23 cellular contexts compared by ENCODE assay signal in genomic region chr11:69159153-69159850, GRCh38. TPM values are rescaled to one million over a fixed set of nuclear protein-coding genes. Genes with fewer than 3 reads are reported as not detected.
"Had no signal": no experiment of that assay in that cellular context is flagged by ENCODE, and none has a peak within 500 bp of the region (broad histone marks: within the 10 kb centered on the region; RNA-seq: fewer than 3 reads in every experiment).

No MANE protein-coding gene starts in this region.

- H3K27ac ChIP-seq: esophagus squamous epithelium, neutrophil, parathyroid adenoma, prostate gland, right atrium auricular region, thoracic aorta, transverse colon, vagina had no signal

- H3K27me3 ChIP-seq: right atrium auricular region, sigmoid colon, vagina had no signal

- H3K4me1 Mint-ChIP-seq: naive thymus-derived CD4-positive, alpha-beta T cell had no signal

- H3K9me3 ChIP-seq: esophagus squamous epithelium, neutrophil, prostate gland, sigmoid colon, transverse colon, vagina had no signal

- H3K4me3 Mint-ChIP-seq: effector memory CD8-positive, alpha-beta T cell; memory B cell; naive thymus-derived CD4-positive, alpha-beta T cell; nephron; stimulated activated naive B cell treated with anti-CD40 and anti-IgM and Interleukin-4, amounts not matched to agents 10 μg/mL and 1 μg/mL and 100 μg/mL, for 72 hours; stimulated activated naive CD8-positive, alpha-beta T cell treated with anti-CD3 and anti-CD28 coated beads, Interleukin-15, Interleukin-2, amounts not matched to agents 100 ng/mL and 50 ng/mL, for 24 hours had no signal

- H3K36me3 ChIP-seq: esophagus squamous epithelium, neutrophil, prostate gland, right atrium auricular region, sigmoid colon, thoracic aorta, transverse colon, vagina had no signal

- H3K27ac Mint-ChIP-seq: effector memory CD8-positive, alpha-beta T cell; memory B cell; naive thymus-derived CD4-positive, alpha-beta T cell; stimulated activated naive B cell treated with anti-CD40 and anti-IgM and Interleukin-4, amounts not matched to agents 10 μg/mL and 1 μg/mL and 100 μg/mL, for 72 hours; stimulated activated naive CD8-positive, alpha-beta T cell treated with anti-CD3 and anti-CD28 coated beads, Interleukin-15, Interleukin-2, amounts not matched to agents 100 ng/mL and 50 ng/mL, for 24 hours had no signal

- ATAC-seq: effector memory CD8-positive, alpha-beta T cell; left lobe of liver; naive thymus-derived CD4-positive, alpha-beta T cell; stimulated activated naive B cell treated with anti-CD40 and anti-IgM and Interleukin-4, amounts not matched to agents 10 μg/mL and 1 μg/mL and 100 μg/mL, for 72 hours had no signal

- H3K4me3 ChIP-seq: esophagus squamous epithelium, lung, prostate gland, right atrium auricular region, sigmoid colon, thoracic aorta, transverse colon, vagina had no signal

- H3K4me1 ChIP-seq: parathyroid adenoma, prostate gland had no signal

- DNase-seq: cerebellar nuclear complex; cortex of kidney; effector memory CD8-positive, alpha-beta T cell; erythroblast; esophagus squamous epithelium; foreskin melanocyte; midbrain; naive thymus-derived CD4-positive, alpha-beta T cell; sigmoid colon; stimulated activated naive B cell treated with anti-CD40 and anti-IgM and Interleukin-4, amounts not matched to agents 10 μg/mL and 1 μg/mL and 100 μg/mL, for 72 hours; transverse colon had no signal

RNA-seq across cellular contexts. Expression of gene SMIM38, which starts 3.6 kb away (rescaled TPM):
- total RNA-seq: dermis microvascular lymphatic vessel endothelial cell, left lobe of liver had no signal
